In genomic region chr5:3225201-3225960, GRCh38 we compare ENCODE assay signal across 1 cellular context.
TF ChIP-seq lines count a peak whose summit lies in the region.

No MANE protein-coding gene starts in this region.

TF ChIP-seq in GM23338, 12 proteins besides CTCF, POLR2A, EP300 and RAD21 (continued from another document):
- TF ChIP-seq ETS1 (IDR thresholded peaks at IDR 0.05): no peak
- TF ChIP-seq POLR2AphosphoS5 (IDR thresholded peaks at IDR 0.05; ENCODE audit: low read depth): no peak
- TF ChIP-seq REST (IDR thresholded peaks at IDR 0.05; ENCODE audit: unreplicated experiment): no peak
- no peak for TF ChIP-seq ZNF114 (CRISPR knock-in tag; IDR thresholded peaks at IDR 0.05)
